8 cellular contexts compared by ENCODE assay signal in the genomic region with DNA sequence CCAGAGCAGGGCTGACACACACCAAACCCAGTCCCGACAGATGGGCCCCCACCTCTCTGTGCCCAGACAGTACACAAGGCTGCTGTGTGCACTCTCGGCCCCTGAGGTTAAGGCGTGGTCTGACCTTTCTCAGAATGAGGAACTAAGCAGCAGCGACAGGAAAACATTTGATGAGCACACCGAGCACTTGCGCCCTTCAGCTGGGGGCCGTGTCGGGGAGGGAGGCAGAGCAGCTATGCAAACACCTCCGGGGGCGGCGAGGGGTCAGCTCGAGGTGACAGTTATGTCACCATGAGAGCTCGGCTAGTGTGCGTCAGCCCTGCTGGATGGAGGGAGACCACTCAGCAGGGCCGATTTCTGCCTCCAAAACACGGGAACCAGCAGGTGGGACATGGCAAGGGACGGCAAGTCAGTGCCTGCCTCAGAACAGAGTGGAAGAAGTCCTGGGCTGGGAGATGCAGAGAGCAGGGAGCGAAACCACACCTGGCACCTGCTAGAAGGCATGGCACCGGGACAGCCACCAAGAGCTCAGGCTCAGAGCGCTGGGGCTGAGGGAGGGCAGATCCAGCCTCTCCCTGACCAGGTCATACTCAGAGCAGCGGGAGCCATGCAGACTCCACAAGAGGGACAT. TPM values are rescaled to one million over a fixed set of nuclear protein-coding genes. Genes with fewer than 3 reads are reported as not detected.
DNase-seq lines count a peak whose midpoint lies in the region; ATAC-seq and TF ChIP-seq lines count a peak whose summit lies in the region.

No MANE protein-coding gene starts in this region.

- CTCF ChIA-PET in PC-9 (lab: Charles Lee), result no interaction called here

- no peak overlapping the region for H3K4me2 ChIP-seq in PC-9

- intact Hi-C loops in PC-9 (cut with micrococcal nuclease; ENCODE audit: unreplicated experiment), result no loop called here

- H3K4me1 ChIP-seq in lung (ENCODE audit: control insufficient read depth in 2 of 2, insufficient read depth in 2 of 2, low read length in 2 of 2) (peaks cover 0 to 12% of the 10 kb centered on the region in 2 donors), PC-9 (replicated peaks; ENCODE audit: insufficient read depth) (no peaks in the 10 kb centered on the region)

- H3K9me3 ChIP-seq in lung (ENCODE audit: control insufficient read depth in 2 of 2, insufficient read depth in 1 of 2, low read length in 1 of 2) (peaks cover 0 to 2% of the 10 kb centered on the region in 2 donors), PC-9 (ENCODE audit: insufficient read depth, low read depth) (no peaks in the 10 kb centered on the region)

- WGBS in lung, 2 donors, result 36 to 61% methylated on average over 21 of the region's 21 CpGs

- H3K36me3 ChIP-seq in lung (ENCODE audit: control insufficient read depth in 2 of 2, insufficient read depth in 2 of 2, low read length in 2 of 2), result peaks cover 0 to 12% of the 10 kb centered on the region in 2 donors
- no peaks in the 10 kb centered on the region for H3K36me3 ChIP-seq in PC-9 (ENCODE audit: low read depth)

- BruUV-seq in PC-9 (replicated peaks; lab: Mats Ljungman, UMichigan), result no TSS peak

- DNase-seq in GM13977 (ENCODE audit: low spot score) (peak; percentile 93), lung (ENCODE audit: low spot score) (peak; percentile 71), PC-9 (no peak), HK-2 (ENCODE audit: unreplicated experiment) (no peak), AG20443 (ENCODE audit: low spot score) (no peak)

- no peak overlapping the region for H2AFZ ChIP-seq in PC-9

- H3K27me3 ChIP-seq in lung (ENCODE audit: control insufficient read depth, insufficient read depth) (no peaks in the 10 kb centered on the region), PC-9 (ENCODE audit: insufficient read depth, low read depth) (no peaks in the 10 kb centered on the region)

- TF ChIP-seq CTCF in GM13977 (IDR thresholded peaks at IDR 0.05; ENCODE audit: extremely low read depth, insufficient read depth, missing control alignments) (peak; percentile 1), lung (IDR thresholded peaks at IDR 0.05; ENCODE audit: control extremely low read depth, extremely low read depth) (no peak), PC-9 (conservative IDR thresholded peaks at IDR 0.05) (no peak)

- no peaks in the 10 kb centered on the region for H3K9me2 ChIP-seq in PC-9 (ENCODE audit: insufficient read depth)

- H3K79me2 ChIP-seq in PC-9 (ENCODE audit: low read depth), result no peaks in the 10 kb centered on the region

- H4K20me1 ChIP-seq in PC-9 (ENCODE audit: insufficient read depth), result no peaks in the 10 kb centered on the region

- H3K4me3 ChIP-seq in lung (no peak overlapping the region), PC-9 (no peak overlapping the region)

- peak overlapping the region in 1 of 2 donors; percentile 46 for H3K27ac ChIP-seq in lung (ENCODE audit: low read depth in 1 of 2, low read length in 1 of 2)
- no peak overlapping the region for H3K27ac ChIP-seq in PC-9

- in situ Hi-C loops in GM13977 (cut with MboI; ENCODE audit: low pct_unique_long_range_greater_than_20kb, low sequenced_read_pairs, unreplicated experiment), result no loop called here

- POLR2A ChIA-PET in PC-9 (lab: Charles Lee; ENCODE audit: unreplicated experiment), result no interaction called here

- H3F3A ChIP-seq in PC-9 (ENCODE audit: insufficient read depth, low read depth), result no peaks in the 10 kb centered on the region

- peak; percentile 98 for ATAC-seq in GM21381 (IDR thresholded peaks at IDR 0.05; ENCODE audit: unreplicated experiment)
- ATAC-seq in HG03558 (IDR thresholded peaks at IDR 0.05; ENCODE audit: extremely low read depth, unreplicated experiment), result peak; percentile 90
- ATAC-seq in activated CD4-positive, CD25-positive, alpha-beta regulatory T cell treated with anti-CD3 and anti-CD28 coated beads, Interleukin-2, amount 50 U/mL, for 24 hours, result peak; percentile 61 to 74
- ATAC-seq in lung (ENCODE audit: insufficient read depth, low FRiP score), result peak; percentile 48

RNA-seq across cellular contexts. Expression of gene CHST15, which starts 57.4 kb away (rescaled TPM):
- 10 to 100 TPM; 30.9 to 42.6 TPM for total RNA-seq in lung
- polyA plus RNA-seq in lung, result 10 to 100 TPM in 1 of 2 donors, 1 to 10 TPM in 1; 5.4 to 45.3 TPM
- total RNA-seq in PC-9 (2021), result 23.8 and 24.6 TPM in 2 replicates

Comparison
In these comparisons a context has a peak if more than half of its experiments do, and no peak if none do; other contexts are left out.
1. DNase-seq: peak in GM13977 (single experiment) and lung (single experiment); none in PC-9 (0 of 2), HK-2 (single experiment) and AG20443 (single experiment).
2. ATAC-seq: peak in every context shown above with its lines; median percentile 98 in GM21381; 90 in HG03558; 68 in activated CD4-positive, CD25-positive, alpha-beta regulatory T cell treated with anti-CD3 and anti-CD28 coated beads, Interleukin-2, amount 50 U/mL, for 24 hours; 48 in lung.